ENCODE assay signal across 14 cellular contexts in genomic region chr5:32690153-32690552, GRCh38. TPM values are rescaled to one million over a fixed set of nuclear protein-coding genes. Genes with fewer than 3 reads are reported as not detected.
DNase-seq lines count a peak whose midpoint lies in the region; ATAC-seq, FAIRE-seq and TF ChIP-seq lines count a peak whose summit lies in the region.
"Had no signal": no experiment of that assay in that cellular context is flagged by ENCODE, and none has a peak within 500 bp of the region (broad histone marks: within the 10 kb centered on the region; RNA-seq: fewer than 3 reads in every experiment).

No MANE protein-coding gene starts in this region.

- WGBS in K562 (ENCODE audit: insufficient coverage, low coverage, missing lambda C conversion rate), result 0% methylated on average over 2 of the region's 2 CpGs

- CTCF ChIA-PET in activated naive CD4-positive, alpha-beta T cell treated with anti-CD3 and anti-CD28 coated beads for 36 hours (lab: Charles Lee), result interaction anchor here (1.0 kb wide), 1 partner anchor 734 kb away, joined by 3 read pairs; no protein-coding TSS in a partner anchor
- CTCF ChIA-PET in K562 (lab: Yijun Ruan, JAX; ENCODE audit: low intra/inter-chr PET ratio), result no interaction called here
- CTCF ChIA-PET in CD4-positive, alpha-beta memory T cell (lab: Charles Lee; ENCODE audit: partially characterized antibody), result no interaction called here

- H2AFZ ChIP-seq in K562 (ENCODE audit: low read depth, low read length), result no peak overlapping the region
- H2AFZ ChIP-seq in neural progenitor cell (replicated peaks), result no peak overlapping the region

- no peaks in the 10 kb centered on the region for H4K20me1 ChIP-seq in K562 (replicated peaks; ENCODE audit: control insufficient read depth, insufficient read depth, low read length)
- H4K20me1 ChIP-seq in neural progenitor cell (ENCODE audit: low read depth), result no peaks in the 10 kb centered on the region

- peak; percentile 9 for DNase-seq in activated naive CD4-positive, alpha-beta T cell treated with anti-CD3 and anti-CD28 coated beads for 36 hours
- DNase-seq in activated naive CD4-positive, alpha-beta T cell treated with anti-CD3 and anti-CD28 coated beads, Interleukin-2, amount 50 U/mL, for 72 hours (ENCODE audit: low spot score in 2 of 2), result no peak
- peak in 1 of 4 experiments; percentile 22 for DNase-seq in K562 (ENCODE audit: extremely low read depth in 1 of 4, low spot score in 3 of 4)
- no peak for DNase-seq in neural progenitor cell (ENCODE audit: low spot score)
- DNase-seq in NOMO-1 treated with DMSO at 0.1 percent for 48 hours (lab: John Stamatoyannopoulos, UW; ENCODE audit: unreplicated experiment), result no peak
- DNase-seq in CD4-positive, alpha-beta memory T cell, result no peak
- DNase-seq in uterus, result no peak
- DNase-seq: activated effector memory CD4-positive, alpha-beta T cell treated with anti-CD3 and anti-CD28 coated beads, Interleukin-2, amount 50 U/mL, for 16 hours; CD4-positive, CD25-positive, alpha-beta regulatory T cell; effector memory CD8-positive, alpha-beta T cell; NK-92 treated with Interleukin-12 subunit alpha and Interleukin-12 subunit beta, amount 100 ng/mL, for 24 hours had no signal

- H3K79me2 ChIP-seq in K562 (ENCODE audit: control insufficient read depth, insufficient read depth, low read length) (no peaks in the 10 kb centered on the region), neural progenitor cell (ENCODE audit: low read depth) (no peaks in the 10 kb centered on the region)

- no peak overlapping the region for H3K27ac Mint-ChIP-seq in activated naive CD4-positive, alpha-beta T cell treated with anti-CD3 and anti-CD28 coated beads for 36 hours
- no peak overlapping the region for H3K27ac Mint-ChIP-seq in activated naive CD4-positive, alpha-beta T cell treated with anti-CD3 and anti-CD28 coated beads, Interleukin-2, amount 50 U/mL, for 72 hours
- no peak overlapping the region for H3K27ac Mint-ChIP-seq in neural progenitor cell
- no peak overlapping the region for H3K27ac Mint-ChIP-seq in CD4-positive, alpha-beta memory T cell
- H3K27ac Mint-ChIP-seq: CD4-positive, CD25-positive, alpha-beta regulatory T cell; effector memory CD8-positive, alpha-beta T cell; IgD-negative memory B cell had no signal

- in situ Hi-C loops in K562 (cut with MboI), result no loop called here

- no peaks in the 10 kb centered on the region for H3F3A ChIP-seq in neural progenitor cell (ENCODE audit: low read depth)

- H3K4me3 Mint-ChIP-seq in activated naive CD4-positive, alpha-beta T cell treated with anti-CD3 and anti-CD28 coated beads for 36 hours, result no peak overlapping the region
- no peak overlapping the region for H3K4me3 Mint-ChIP-seq in neural progenitor cell
- H3K4me3 Mint-ChIP-seq in CD4-positive, alpha-beta memory T cell, result no peak overlapping the region
- H3K4me3 Mint-ChIP-seq: CD4-positive, CD25-positive, alpha-beta regulatory T cell; effector memory CD8-positive, alpha-beta T cell; IgD-negative memory B cell had no signal

- no peak for TF ChIP-seq POLR2A in K562 (conservative IDR thresholded peaks at IDR 0.05)
- TF ChIP-seq POLR2A in uterus (IDR thresholded peaks at IDR 0.05), result no peak

- H3K4me3 ChIP-seq in K562 (no peak overlapping the region), neural progenitor cell (no peak overlapping the region), uterus (no peak overlapping the region)
- H3K4me3 ChIP-seq in CD4-positive, alpha-beta memory T cell (ENCODE audit: low read length in 2 of 2), result no peak overlapping the region

- no peak overlapping the region for H3K9ac ChIP-seq in K562 (ENCODE audit: insufficient read depth in 1 of 2, low read depth in 2 of 2, low read length in 2 of 2)
- H3K9ac ChIP-seq in neural progenitor cell, result no peak overlapping the region

- peaks cover 7% of the 10 kb centered on the region for H3K9me3 Mint-ChIP-seq in activated naive CD4-positive, alpha-beta T cell treated with anti-CD3 and anti-CD28 coated beads for 36 hours
- H3K9me3 Mint-ChIP-seq in activated naive CD4-positive, alpha-beta T cell treated with anti-CD3 and anti-CD28 coated beads, Interleukin-2, amount 50 U/mL, for 72 hours, result peaks cover 6 to 8% of the 10 kb centered on the region in 2 donors
- H3K9me3 Mint-ChIP-seq in neural progenitor cell, result peaks cover 4% of the 10 kb centered on the region
- H3K9me3 Mint-ChIP-seq in CD4-positive, alpha-beta memory T cell, result peaks cover 2 to 18% (median 8%) of the 10 kb centered on the region in 8 donors

- H3K9me3 ChIP-seq in K562 (replicated peaks; ENCODE audit: control insufficient read depth, insufficient read depth, low read depth, low read length) (no peaks in the 10 kb centered on the region), neural progenitor cell (ENCODE audit: low read depth) (no peaks in the 10 kb centered on the region), uterus (no peaks in the 10 kb centered on the region)
- H3K9me3 ChIP-seq in CD4-positive, alpha-beta memory T cell (ENCODE audit: control insufficient read depth in 1 of 2, low read length in 2 of 2), result no peaks in the 10 kb centered on the region
- H3K9me3 ChIP-seq: neutrophil had no signal

- peaks cover 2% of the 10 kb centered on the region for H3K4me1 Mint-ChIP-seq in activated naive CD4-positive, alpha-beta T cell treated with anti-CD3 and anti-CD28 coated beads for 36 hours (ENCODE audit: low read depth)
- no peaks in the 10 kb centered on the region for H3K4me1 Mint-ChIP-seq in neural progenitor cell
- no peaks in the 10 kb centered on the region for H3K4me1 Mint-ChIP-seq in CD4-positive, alpha-beta memory T cell
- H3K4me1 Mint-ChIP-seq: CD4-positive, CD25-positive, alpha-beta regulatory T cell; IgD-negative memory B cell had no signal

- ATAC-seq in activated naive CD4-positive, alpha-beta T cell treated with anti-CD3 and anti-CD28 coated beads, Interleukin-2, amount 50 U/mL, for 72 hours, result no peak
- peak; percentile 74 for ATAC-seq in K562
- ATAC-seq: effector memory CD8-positive, alpha-beta T cell had no signal

- H3K27me3 Mint-ChIP-seq in activated naive CD4-positive, alpha-beta T cell treated with anti-CD3 and anti-CD28 coated beads for 36 hours (ENCODE audit: low read depth), result peaks cover 12% of the 10 kb centered on the region
- H3K27me3 Mint-ChIP-seq in neural progenitor cell (ENCODE audit: insufficient read depth, low read depth), result no peaks in the 10 kb centered on the region
- peaks cover 2 to 10% of the 10 kb centered on the region in 2 donors for H3K27me3 Mint-ChIP-seq in CD4-positive, alpha-beta memory T cell

- TF ChIP-seq CTCF in LNCAP (IDR thresholded peaks at IDR 0.05) (peak; percentile 24; the same call in 1 of the 2 replicates), K562 (IDR thresholded peaks at IDR 0.05 in 2 of 3, conservative IDR thresholded peaks at IDR 0.05 in 1 of 3; ENCODE audit: insufficient read depth in 2 of 3, low read depth in 1 of 3, low read length in 3 of 3) (peak; percentile 22 to 47 (median 32); a peak in 2 of 6 replicates), neural progenitor cell (IDR thresholded peaks at IDR 0.05) (peak; percentile 16), uterus (IDR thresholded peaks at IDR 0.05) (no peak)

- BruUV-seq in K562 (replicated peaks; lab: Mats Ljungman, UMichigan), result no TSS peak

- no peaks in the 10 kb centered on the region for H3K4me1 ChIP-seq in K562 (replicated peaks in 1 of 2; ENCODE audit: control insufficient read depth in 2 of 2, insufficient read depth in 2 of 2, low read length in 2 of 2)
- H3K4me1 ChIP-seq in neural progenitor cell, result no peaks in the 10 kb centered on the region
- H3K4me1 ChIP-seq in CD4-positive, alpha-beta memory T cell (ENCODE audit: insufficient read depth, low read length), result no peaks in the 10 kb centered on the region
- no peaks in the 10 kb centered on the region for H3K4me1 ChIP-seq in uterus

- peaks cover under 1% of the 10 kb centered on the region for H3K36me3 Mint-ChIP-seq in activated naive CD4-positive, alpha-beta T cell treated with anti-CD3 and anti-CD28 coated beads for 36 hours (ENCODE audit: low read depth)
- peaks cover 0 to 8% of the 10 kb centered on the region in 2 donors for H3K36me3 Mint-ChIP-seq in activated naive CD4-positive, alpha-beta T cell treated with anti-CD3 and anti-CD28 coated beads, Interleukin-2, amount 50 U/mL, for 72 hours
- no peaks in the 10 kb centered on the region for H3K36me3 Mint-ChIP-seq in neural progenitor cell
- H3K36me3 Mint-ChIP-seq in CD4-positive, alpha-beta memory T cell, result no peaks in the 10 kb centered on the region
- H3K36me3 Mint-ChIP-seq: IgD-negative memory B cell had no signal

- TF ChIP-seq RAD21 in K562 (CRISPR knock-in tag; conservative IDR thresholded peaks at IDR 0.05 in 1 of 2, IDR thresholded peaks at IDR 0.05 in 1 of 2), result peak in 1 of 2 experiments; percentile 38; a peak in 2 of 4 replicates

- intact Hi-C loops in activated naive CD4-positive, alpha-beta T cell treated with anti-CD3 and anti-CD28 coated beads for 36 hours (cut with micrococcal nuclease), result no loop called here
- intact Hi-C loops in K562 (cut with micrococcal nuclease), result no loop called here
- intact Hi-C loops in CD4-positive, alpha-beta memory T cell (cut with micrococcal nuclease), result no loop called here
- intact Hi-C loops in uterus (cut with DNase I; ENCODE audit: low total_unique reads), result no loop called here

- no peak overlapping the region for H3K27ac ChIP-seq in K562 (ENCODE audit: extremely low read depth, low read depth, low read length)
- no peak overlapping the region for H3K27ac ChIP-seq in neural progenitor cell
- H3K27ac ChIP-seq in CD4-positive, alpha-beta memory T cell (ENCODE audit: low read depth, low read length), result no peak overlapping the region
- no peak overlapping the region for H3K27ac ChIP-seq in uterus
- H3K27ac ChIP-seq: neutrophil had no signal

- H3K4me2 ChIP-seq in K562 (ENCODE audit: insufficient read depth, low read length) (no peak overlapping the region), neural progenitor cell (no peak overlapping the region)

- no peaks in the 10 kb centered on the region for H3K36me3 ChIP-seq in K562 (ENCODE audit: control insufficient read depth, insufficient read depth, low read length)
- H3K36me3 ChIP-seq in neural progenitor cell, result no peaks in the 10 kb centered on the region
- no peaks in the 10 kb centered on the region for H3K36me3 ChIP-seq in CD4-positive, alpha-beta memory T cell (ENCODE audit: insufficient read depth, low read length)
- no peaks in the 10 kb centered on the region for H3K36me3 ChIP-seq in uterus
- H3K36me3 ChIP-seq: neutrophil had no signal

- H3K27me3 ChIP-seq in K562 (ENCODE audit: control insufficient read depth in 2 of 2, insufficient read depth in 2 of 2, low read length in 2 of 2), result no peaks in the 10 kb centered on the region
- H3K27me3 ChIP-seq in neural progenitor cell, result no peaks in the 10 kb centered on the region
- no peaks in the 10 kb centered on the region for H3K27me3 ChIP-seq in CD4-positive, alpha-beta memory T cell (ENCODE audit: insufficient read depth, low read length)
- no peaks in the 10 kb centered on the region for H3K27me3 ChIP-seq in uterus
- H3K27me3 ChIP-seq: neutrophil had no signal

- no peaks in the 10 kb centered on the region for H3K9me1 ChIP-seq in K562 (ENCODE audit: control insufficient read depth, insufficient read depth, low read length)

- POLR2A ChIA-PET in K562 (lab: Yijun Ruan, JAX), result interaction anchor here (0.9 kb wide), 1 partner anchor 22 kb away, joined by 3 read pairs; no protein-coding TSS in a partner anchor
- POLR2A ChIA-PET in CD4-positive, alpha-beta memory T cell (lab: Charles Lee; ENCODE audit: partially characterized antibody), result no interaction called here

- no peak for TF ChIP-seq EP300 in K562 (IDR thresholded peaks at IDR 0.05; ENCODE audit: low read length)

- FAIRE-seq in K562 (lab: Jason Lieb, UNC), result no peak

RNA-seq across cellular contexts. Expression of gene NPR3, which starts 21.0 kb away (rescaled TPM):
- total RNA-seq in activated naive CD4-positive, alpha-beta T cell treated with anti-CD3 and anti-CD28 coated beads for 36 hours, result under 1 TPM; 0.10 to 0.12 TPM
- total RNA-seq in activated naive CD4-positive, alpha-beta T cell treated with anti-CD3 and anti-CD28 coated beads, Interleukin-2, amount 50 U/mL, for 72 hours, result under 1 TPM in 1 of 2 donors, not detected in 1; 0.16 TPM
- total RNA-seq in K562 (2011; cell fraction: chromatin; rRNA removed; ENCODE audit: low replicate concordance), result 0.14 and 0.42 TPM in 2 replicates
- 0.13 TPM in 1 of 2 replicates, not detected in the other for total RNA-seq in K562 (2011; cell fraction: nucleolus; rRNA removed)
- 0.15 TPM in 1 of 2 replicates, not detected in the other for total RNA-seq in K562 (2011; cell fraction: nucleoplasm; rRNA removed)
- 0.05 TPM in 1 of 2 replicates, not detected in the other for total RNA-seq in K562 (2014; rRNA removed)
- total RNA-seq in K562 (2014; rRNA removed; fragmentation: Illumina TruSeq; extraction: Trizol), result 0.03 and 0.11 TPM in 2 replicates
- total RNA-seq in K562 (2015; rRNA removed; fragmentation: Illumina TruSeq; extraction: Trizol), result 0.04 TPM in 1 of 2 replicates, not detected in the other
- total RNA-seq in K562 (2021), result 0.04 TPM in 1 of 2 replicates, not detected in the other
- 0.03 and 0.05 TPM in 2 replicates for polyA plus RNA-seq in K562 (2011; rRNA removed)
- 0.01 TPM in 1 of 2 replicates, not detected in the other for polyA plus RNA-seq in K562 (2011; cell fraction: cytosol; rRNA removed)
- polyA plus RNA-seq in K562 (2011; cell fraction: nucleus; rRNA removed), result 0.07 and 0.10 TPM in 2 replicates
- polyA plus RNA-seq in K562 (2012), result 0.07 and 0.08 TPM in 2 replicates
- polyA plus RNA-seq in K562 (2014; fragmentation: Illumina TruSeq; extraction: Trizol), result 0.03 TPM in 1 of 2 replicates, not detected in the other
- polyA plus RNA-seq in K562 (2014; fragmentation: Nextera tagmentation; extraction: Ambion mirVana), result not detected
- 0.01 TPM in 1 of 2 replicates, not detected in the other for polyA plus RNA-seq in K562 (2014; rRNA removed)
- 0.03 and 0.04 TPM in 2 replicates for polyA minus RNA-seq in K562 (2011; rRNA and poly(A)+ RNA removed)
- not detected in 2 replicates for polyA minus RNA-seq in K562 (2011; cell fraction: cytosol; rRNA and poly(A)+ RNA removed)
- 0.13 and 0.22 TPM in 2 replicates for polyA minus RNA-seq in K562 (2011; cell fraction: nucleus; rRNA and poly(A)+ RNA removed)
- 0.31 TPM in 1 of 2 replicates, not detected in the other for total RNA-seq in neural progenitor cell (ENCODE audit: low replicate concordance)
- under 1 TPM in 1 of 2 experiments, not detected in 1; 0.06 TPM for total RNA-seq in CD4-positive, alpha-beta memory T cell
- not detected for polyA plus RNA-seq in CD4-positive, alpha-beta memory T cell
- total RNA-seq in uterus, result 10 to 100 TPM in 3 of 4 donors, 1 to 10 TPM in 1; 7.6 to 51.2 (median 20.6) TPM
- polyA plus RNA-seq: CD4-positive, CD25-positive, alpha-beta regulatory T cell; IgD-negative memory B cell had no signal

Comparison
In these comparisons a context has a peak if more than half of its experiments do, and no peak if none do; other contexts are left out.
1. CTCF ChIP-seq: peak in LNCAP (single experiment), K562 (3 of 3) and neural progenitor cell (single experiment); none in uterus (0 of 4).